21 cellular contexts compared by ENCODE assay signal in the genomic region with DNA sequence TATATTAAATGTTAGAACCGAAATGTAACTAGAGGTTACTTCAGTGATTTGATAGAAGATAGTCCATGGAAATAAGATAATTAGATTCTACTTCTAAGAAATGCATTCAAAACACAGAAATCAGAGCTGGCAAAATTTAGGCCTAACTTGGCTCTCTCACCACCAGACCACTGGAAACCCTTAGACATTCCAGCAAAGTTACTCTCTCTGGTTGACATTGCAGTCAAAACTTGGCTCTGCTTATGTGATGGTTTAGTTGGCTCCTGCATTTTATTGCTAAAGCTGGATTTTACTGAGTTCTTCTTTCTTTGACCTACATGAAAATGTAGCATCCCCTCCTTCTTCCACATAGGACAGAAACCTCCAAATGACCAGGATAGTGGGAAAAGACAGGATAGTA.
"Had no signal": no experiment of that assay in that cellular context is flagged by ENCODE, and none has a peak within 500 bp of the region (broad histone marks: within the 10 kb centered on the region; RNA-seq: fewer than 3 reads in every experiment).

No MANE protein-coding gene starts in this region.

- H3K27me3 ChIP-seq: hepatocyte, right atrium auricular region, sigmoid colon, stomach had no signal

- H3K36me3 ChIP-seq: right atrium auricular region, sigmoid colon, stomach, thoracic aorta had no signal

- DNase-seq: cortex of kidney; dorsolateral prefrontal cortex; effector CD8-positive, alpha-beta T cell; foreskin melanocyte; head of caudate nucleus; kidney; left cardiac atrium; left ventricle myocardium superior; naive thymus-derived CD4-positive, alpha-beta T cell; nephron progenitor cell; sigmoid colon; small intestine; stimulated activated CD4-positive, alpha-beta T cell treated with anti-CD3 and anti-CD28 coated beads, Interleukin-12 subunit alpha, Interleukin-12 subunit beta, amount 100 ng/mL, for 4 hours; stimulated activated naive CD4-positive, alpha-beta T cell; stomach; substantia nigra; trophoblast cell had no signal

- H3K79me2 ChIP-seq: hepatocyte had no signal

- FAIRE-seq: kidney, small intestine had no signal

- H3K27ac ChIP-seq: dorsolateral prefrontal cortex, hepatocyte, right atrium auricular region, sigmoid colon, stomach, thoracic aorta had no signal

- H3K9me3 Mint-ChIP-seq: nephron progenitor cell had no signal

- H3K4me2 ChIP-seq: hepatocyte had no signal

- H3K4me3 ChIP-seq: dorsolateral prefrontal cortex, hepatocyte, lung, right atrium auricular region, sigmoid colon, stomach, thoracic aorta had no signal

- H2AFZ ChIP-seq: hepatocyte had no signal

- H3K4me3 Mint-ChIP-seq: naive thymus-derived CD4-positive, alpha-beta T cell; nephron progenitor cell had no signal

- H3K9me3 ChIP-seq: right atrium auricular region, sigmoid colon, stomach, thoracic aorta had no signal

- H3K27ac Mint-ChIP-seq: naive thymus-derived CD4-positive, alpha-beta T cell; nephron progenitor cell had no signal

- H3K27me3 Mint-ChIP-seq: naive thymus-derived CD4-positive, alpha-beta T cell had no signal

- ATAC-seq: left cardiac atrium; left ventricle myocardium superior; naive thymus-derived CD4-positive, alpha-beta T cell had no signal
